Comparison of ENCODE assay signal across 24 cellular contexts in genomic region chr10:79555910-79556309, GRCh38. TPM values are rescaled to one million over a fixed set of nuclear protein-coding genes. Genes with fewer than 3 reads are reported as not detected.
"Had no signal": no experiment of that assay in that cellular context is flagged by ENCODE, and none has a peak within 500 bp of the region (broad histone marks: within the 10 kb centered on the region; RNA-seq: fewer than 3 reads in every experiment).

No MANE protein-coding gene starts in this region.

- DNase-seq: Karpas-422, KG1, MM.1S, NCI-H1092 treated with DMSO at 0.1 percent for 48 hours, NCI-H1436, NCI-H187, NCI-H2029, NCI-H2081 treated with DMSO at 0.1 percent for 48 hours, NCI-H2171, NCI-H226, NCI-H446, NCI-H510A, NCI-H524 treated with DMSO at 0.1 percent for 48 hours, NCI-H69, NCI-H774, PC-3, SHP77, SK-N-SH, SW 1271 had no signal

- ATAC-seq: PC-3 had no signal

- H3K27ac ChIP-seq: RWPE1 had no signal

- H3K9me3 ChIP-seq: SK-N-SH had no signal

RNA-seq across cellular contexts. Expression of gene SFTPA2, which starts 4.3 kb away (rescaled TPM):
- total RNA-seq: M059J, OCI-LY7, PC-3, SK-MEL-5 had no signal
- polyA plus RNA-seq: SK-N-SH had no signal

RNA-seq across cellular contexts. Expression of gene SFTPA1, which starts 54.8 kb away (rescaled TPM):
- total RNA-seq: HT-29, M059J, OCI-LY7, PC-3, SK-MEL-5 had no signal
- polyA plus RNA-seq: SK-N-SH had no signal
